ENCODE assay signal across 8 cellular contexts in genomic region chr15:98785796-98786581, GRCh38.
DNase-seq lines count a peak whose midpoint lies in the region; ATAC-seq and TF ChIP-seq lines count a peak whose summit lies in the region.

No MANE protein-coding gene starts in this region.

- peaks cover 93% of the 10 kb centered on the region for H3K79me2 ChIP-seq in mammary epithelial cell (ENCODE audit: insufficient read depth, low read length)

- no peaks in the 10 kb centered on the region for H3K9me3 ChIP-seq in colonic mucosa
- no peaks in the 10 kb centered on the region for H3K9me3 ChIP-seq in stomach
- no peaks in the 10 kb centered on the region for H3K9me3 ChIP-seq in mammary epithelial cell (replicated peaks; ENCODE audit: insufficient read depth, low read length)

- H3K27ac ChIP-seq in colonic mucosa (peak overlapping the region; percentile 50), stomach (peak overlapping the region; percentile 51 to 78 (median 73)), mammary epithelial cell (ENCODE audit: insufficient read depth, low read depth, low read length) (no peak overlapping the region)

- intact Hi-C loops in colonic mucosa (cut with DNase I) = no loop called here
- intact Hi-C loops in stomach (cut with DNase I; ENCODE audit: low total_unique reads) = no loop called here
- intact Hi-C loops in mammary epithelial cell (cut with micrococcal nuclease) = no loop called here

- H3K27ac Mint-ChIP-seq in activated naive CD4-positive, alpha-beta T cell treated with anti-CD3 and anti-CD28 coated beads, Interleukin-2, amount 50 U/mL, for 72 hours = peak overlapping the region in 1 of 2 donors; percentile 16

- peak in 1 of 2 donors; percentile 29 for DNase-seq in activated naive CD4-positive, alpha-beta T cell treated with anti-CD3 and anti-CD28 coated beads, Interleukin-2, amount 50 U/mL, for 72 hours (ENCODE audit: low spot score in 2 of 2)
- no peak for DNase-seq in activated naive CD4-positive, alpha-beta T cell (lab: John Stamatoyannopoulos, UW)
- DNase-seq in colonic mucosa (peak; percentile 68), stomach (peak; percentile 63), mammary epithelial cell (no peak), NCI-H2029 (lab: John Stamatoyannopoulos, UW) (no peak), GM19240 (ENCODE audit: insufficient read length, low spot score) (no peak)

- WGBS in stomach, 5 donors = 29 to 64% (median 38%) methylated on average over 9 of the region's 9 CpGs
- 96% methylated on average over 8 of the region's 9 CpGs for WGBS in mammary epithelial cell (ENCODE audit: low coverage, missing lambda C conversion rate)

- dilution Hi-C loops in mammary epithelial cell (cut with HindIII; ENCODE audit: low sequenced_read_pairs) = no loop called here

- in situ Hi-C loops in mammary epithelial cell (cut with MboI; ENCODE audit: low sequenced_read_pairs in 2 of 2) = no loop called here

- TF ChIP-seq EP300 in stomach (IDR thresholded peaks at IDR 0.05) = no peak

- CTCF ChIA-PET in mammary epithelial cell (lab: Charles Lee; ENCODE audit: low non-redundant PET) = no interaction called here

- H4K20me1 ChIP-seq in mammary epithelial cell (ENCODE audit: insufficient read depth, low read length) = no peaks in the 10 kb centered on the region

- TF ChIP-seq CTCF in colonic mucosa (IDR thresholded peaks at IDR 0.05) = no peak
- no peak for TF ChIP-seq CTCF in stomach (IDR thresholded peaks at IDR 0.05)
- TF ChIP-seq CTCF in mammary epithelial cell (conservative IDR thresholded peaks at IDR 0.05 in 1 of 2, IDR thresholded peaks at IDR 0.05 in 1 of 2; ENCODE audit: extremely low read depth in 1 of 2, insufficient read depth in 1 of 2, low read depth in 1 of 2, low read length in 2 of 2) = no peak

- no peaks in the 10 kb centered on the region for H3K36me3 ChIP-seq in colonic mucosa
- no peaks in the 10 kb centered on the region for H3K36me3 ChIP-seq in stomach
- H3K36me3 ChIP-seq in mammary epithelial cell (ENCODE audit: insufficient read depth, low read length) = no peaks in the 10 kb centered on the region

- H3K9me3 Mint-ChIP-seq in activated naive CD4-positive, alpha-beta T cell treated with anti-CD3 and anti-CD28 coated beads, Interleukin-2, amount 50 U/mL, for 72 hours = no peaks in the 10 kb centered on the region

- H3K4me1 ChIP-seq in colonic mucosa (peaks cover 11% of the 10 kb centered on the region), stomach (peaks cover 33 to 75% (median 47%) of the 10 kb centered on the region in 4 donors), mammary epithelial cell (ENCODE audit: insufficient read depth, low read length) (peaks cover 12% of the 10 kb centered on the region)

- no peak overlapping the region for H3K4me2 ChIP-seq in mammary epithelial cell (ENCODE audit: insufficient read depth, low read depth, low read length)

- H3K9ac ChIP-seq in colonic mucosa (ENCODE audit: low read depth in 2 of 2, low read length in 2 of 2) (peak overlapping the region in 1 of 2 donors; percentile 29), mammary epithelial cell (ENCODE audit: insufficient read depth, low read length) (no peak overlapping the region)

- no peak overlapping the region for H2AFZ ChIP-seq in mammary epithelial cell (ENCODE audit: low read depth, low read length)

- TF ChIP-seq POLR2A in stomach (IDR thresholded peaks at IDR 0.05) = no peak

- H3K27me3 ChIP-seq in colonic mucosa (no peaks in the 10 kb centered on the region), stomach (no peaks in the 10 kb centered on the region), mammary epithelial cell (ENCODE audit: insufficient read depth, low read length) (no peaks in the 10 kb centered on the region)

- no TSS peak for BruUV-seq in mammary epithelial cell (replicated peaks; lab: Mats Ljungman, UMichigan)

- H3K4me3 ChIP-seq in colonic mucosa = no peak overlapping the region
- no peak overlapping the region for H3K4me3 ChIP-seq in stomach
- no peak overlapping the region for H3K4me3 ChIP-seq in mammary epithelial cell (replicated peaks in 1 of 3; ENCODE audit: insufficient read depth in 1 of 3, low read depth in 2 of 3, low read length in 3 of 3)

- no peaks in the 10 kb centered on the region for H3K36me3 Mint-ChIP-seq in activated naive CD4-positive, alpha-beta T cell treated with anti-CD3 and anti-CD28 coated beads, Interleukin-2, amount 50 U/mL, for 72 hours

- peak; percentile 87 to 89 for ATAC-seq in activated naive CD4-positive, alpha-beta T cell treated with anti-CD3 and anti-CD28 coated beads, Interleukin-2, amount 50 U/mL, for 72 hours
- peak; percentile 61 for ATAC-seq in HG03442 (IDR thresholded peaks at IDR 0.05; ENCODE audit: unreplicated experiment)

Comparison
In these comparisons a context has a peak if more than half of its experiments do, and no peak if none do; other contexts are left out.
1. DNase-seq: peak in colonic mucosa (single experiment) and stomach (single experiment); none in activated naive CD4-positive, alpha-beta T cell (0 of 4), mammary epithelial cell (single experiment), NCI-H2029 (single experiment) and GM19240 (single experiment).